8 cellular contexts compared by ENCODE assay signal in genomic region chr1:197675475-197676324, GRCh38.
DNase-seq lines count a peak whose midpoint lies in the region; ATAC-seq and TF ChIP-seq lines count a peak whose summit lies in the region.

No MANE protein-coding gene starts in this region.

- H3F3A ChIP-seq in GM23338 (replicated peaks; ENCODE audit: low read depth), result no peaks in the 10 kb centered on the region
- H3F3A ChIP-seq in OCI-LY1 (ENCODE audit: insufficient read depth, low read length), result no peaks in the 10 kb centered on the region; the same call in 1 of the 2 replicates

- no peak; the same call in 2 of the 3 replicates for ATAC-seq in GM23338
- no peak for ATAC-seq in activated naive CD4-positive, alpha-beta T cell treated with anti-CD3 and anti-CD28 coated beads, Interleukin-2, amount 50 U/mL, for 72 hours
- no peak for ATAC-seq in naive thymus-derived CD4-positive, alpha-beta T cell

- no peaks in the 10 kb centered on the region for H3K27me3 Mint-ChIP-seq in GM23338 (ENCODE audit: insufficient read depth, low read depth, poor library complexity)
- H3K27me3 Mint-ChIP-seq in naive thymus-derived CD4-positive, alpha-beta T cell, result no peaks in the 10 kb centered on the region

- H3K36me3 Mint-ChIP-seq in GM23338 (ENCODE audit: low read depth), result no peaks in the 10 kb centered on the region
- no peaks in the 10 kb centered on the region for H3K36me3 Mint-ChIP-seq in activated naive CD4-positive, alpha-beta T cell treated with anti-CD3 and anti-CD28 coated beads, Interleukin-2, amount 50 U/mL, for 72 hours
- H3K36me3 Mint-ChIP-seq in naive thymus-derived CD4-positive, alpha-beta T cell, result peaks cover 0 to 10% (median 2%) of the 10 kb centered on the region in 5 donors

- H3K27me3 ChIP-seq in GM23338 (ENCODE audit: insufficient read depth) (no peaks in the 10 kb centered on the region), OCI-LY1 (ENCODE audit: insufficient read depth, low read length) (no peaks in the 10 kb centered on the region)
- no peaks in the 10 kb centered on the region for H3K27me3 ChIP-seq in naive thymus-derived CD4-positive, alpha-beta T cell (ENCODE audit: control insufficient read depth in 2 of 2, insufficient read depth in 2 of 2, low read length in 2 of 2)

- intact Hi-C loops in naive thymus-derived CD4-positive, alpha-beta T cell (cut with micrococcal nuclease), result loop anchor here in 1 of 2 donors (5.0 kb wide), 1 partner anchor 192 kb away; no protein-coding TSS in a partner anchor

- no peaks in the 10 kb centered on the region for H4K20me1 ChIP-seq in GM23338 (replicated peaks; ENCODE audit: insufficient read depth)
- no peaks in the 10 kb centered on the region for H4K20me1 ChIP-seq in OCI-LY1 (ENCODE audit: insufficient read depth, low read length)

- POLR2A ChIA-PET in naive thymus-derived CD4-positive, alpha-beta T cell (lab: Charles Lee), result no interaction called here

- H3K27ac ChIP-seq in GM23338 (ENCODE audit: low read depth) (no peak overlapping the region), OCI-LY1 (ENCODE audit: low read depth, low read length, poor library complexity, severe bottlenecking) (no peak overlapping the region)
- H3K27ac ChIP-seq in naive thymus-derived CD4-positive, alpha-beta T cell (ENCODE audit: low read depth, low read length), result no peak overlapping the region

- H2AFZ ChIP-seq in GM23338 (no peak overlapping the region), OCI-LY1 (ENCODE audit: low read length) (no peak overlapping the region)

- H3K4me2 ChIP-seq in GM23338 (no peak overlapping the region), OCI-LY1 (ENCODE audit: low read length) (peak overlapping the region; percentile 43)

- no peak overlapping the region for H3K27ac Mint-ChIP-seq in GM23338
- H3K27ac Mint-ChIP-seq in activated naive CD4-positive, alpha-beta T cell treated with anti-CD3 and anti-CD28 coated beads, Interleukin-2, amount 50 U/mL, for 72 hours, result no peak overlapping the region
- H3K27ac Mint-ChIP-seq in naive thymus-derived CD4-positive, alpha-beta T cell, result peak overlapping the region in 1 of 9 donors; percentile 1

- peak overlapping the region; percentile 21; the same call in 1 of the 2 replicates for H3K9ac ChIP-seq in OCI-LY1 (ENCODE audit: low read length)

- TF ChIP-seq CTCF in GM23338 (conservative IDR thresholded peaks at IDR 0.05; ENCODE audit: low read depth in 2 of 2) (no peak), OCI-LY1 (IDR thresholded peaks at IDR 0.05; ENCODE audit: low read length) (no peak)

- no peaks in the 10 kb centered on the region for H3K9me3 Mint-ChIP-seq in GM23338
- no peaks in the 10 kb centered on the region for H3K9me3 Mint-ChIP-seq in activated naive CD4-positive, alpha-beta T cell treated with anti-CD3 and anti-CD28 coated beads, Interleukin-2, amount 50 U/mL, for 72 hours
- H3K9me3 Mint-ChIP-seq in naive thymus-derived CD4-positive, alpha-beta T cell, result no peaks in the 10 kb centered on the region

- H3K4me3 Mint-ChIP-seq in GM23338, result peak overlapping the region; percentile 39; the same call in 2 of the 3 replicates
- H3K4me3 Mint-ChIP-seq in naive thymus-derived CD4-positive, alpha-beta T cell, result no peak overlapping the region

- H3K79me2 ChIP-seq in GM23338 (replicated peaks; ENCODE audit: insufficient read depth) (no peaks in the 10 kb centered on the region), OCI-LY1 (ENCODE audit: insufficient read depth, low read length) (0 out of 2 replicates have a peak, but pooled peaks cover 2% of the 10 kb centered on the region)

- H3K9me2 ChIP-seq in GM23338 (ENCODE audit: insufficient read depth) (no peaks in the 10 kb centered on the region), OCI-LY1 (ENCODE audit: low read depth, low read length) (no peaks in the 10 kb centered on the region)

- DNase-seq in GM23338 (ENCODE audit: low spot score) (peak; percentile 30), fibroblast of the conjunctiva (ENCODE audit: low read depth) (peak; percentile 5), retina (peak; percentile 41), HT-29 (ENCODE audit: low spot score) (no peak)
- no peak for DNase-seq in stimulated activated CD4-positive, alpha-beta T cell treated with anti-CD3 and anti-CD28 coated beads, Interleukin-1b, Interleukin-23, amount 100 ng/mL, for 48 hours
- DNase-seq in activated naive CD4-positive, alpha-beta T cell treated with anti-CD3 and anti-CD28 coated beads, Interleukin-2, amount 50 U/mL, for 72 hours (ENCODE audit: low spot score in 2 of 2), result no peak
- DNase-seq in naive thymus-derived CD4-positive, alpha-beta T cell, result no peak

- H3K36me3 ChIP-seq in GM23338 (ENCODE audit: insufficient read depth) (no peaks in the 10 kb centered on the region), OCI-LY1 (ENCODE audit: insufficient read depth, low read length) (no peaks in the 10 kb centered on the region)
- no peaks in the 10 kb centered on the region for H3K36me3 ChIP-seq in naive thymus-derived CD4-positive, alpha-beta T cell (ENCODE audit: control insufficient read depth in 2 of 3, insufficient read depth in 3 of 3, low read length in 3 of 3)

- H3K9me3 ChIP-seq in OCI-LY1 (ENCODE audit: low read length), result no peaks in the 10 kb centered on the region
- H3K9me3 ChIP-seq in naive thymus-derived CD4-positive, alpha-beta T cell (ENCODE audit: control insufficient read depth in 2 of 3, low read length in 3 of 3), result no peaks in the 10 kb centered on the region

- peaks cover 8% of the 10 kb centered on the region for H3K4me1 ChIP-seq in GM23338 (ENCODE audit: insufficient read depth)
- H3K4me1 ChIP-seq in OCI-LY1 (ENCODE audit: insufficient read depth, low read length, severe bottlenecking), result peaks cover 37% of the 10 kb centered on the region
- H3K4me1 ChIP-seq in naive thymus-derived CD4-positive, alpha-beta T cell (ENCODE audit: control insufficient read depth in 2 of 2, insufficient read depth in 2 of 2, low read length in 2 of 2), result no peaks in the 10 kb centered on the region

- CTCF ChIA-PET in naive thymus-derived CD4-positive, alpha-beta T cell (lab: Charles Lee), result no interaction called here

- peaks cover 7% of the 10 kb centered on the region for H3K4me1 Mint-ChIP-seq in GM23338
- peaks cover 2 to 27% (median 18%) of the 10 kb centered on the region in 7 donors for H3K4me1 Mint-ChIP-seq in naive thymus-derived CD4-positive, alpha-beta T cell

- H3K4me3 ChIP-seq in GM23338 (no peak overlapping the region), OCI-LY1 (ENCODE audit: low read depth, low read length, poor library complexity, severe bottlenecking) (peak overlapping the region; percentile 38)
- H3K4me3 ChIP-seq in naive thymus-derived CD4-positive, alpha-beta T cell (ENCODE audit: low read length), result no peak overlapping the region

TF ChIP-seq in GM23338, 12 proteins besides CTCF, POLR2A, EP300 and RAD21 (continues in another document):
- no peak for TF ChIP-seq REST (IDR thresholded peaks at IDR 0.05; ENCODE audit: unreplicated experiment)
- TF ChIP-seq POLR2AphosphoS5 (IDR thresholded peaks at IDR 0.05; ENCODE audit: low read depth), result no peak

Comparison
In these comparisons a context has a peak if more than half of its experiments do, and no peak if none do; other contexts are left out.
1. DNase-seq: peak in GM23338 (single experiment), fibroblast of the conjunctiva (single experiment) and retina (single experiment); none in stimulated activated CD4-positive, alpha-beta T cell treated with anti-CD3 and anti-CD28 coated beads, Interleukin-1b, Interleukin-23, amount 100 ng/mL, for 48 hours (single experiment), activated naive CD4-positive, alpha-beta T cell treated with anti-CD3 and anti-CD28 coated beads, Interleukin-2, amount 50 U/mL, for 72 hours (0 of 2), naive thymus-derived CD4-positive, alpha-beta T cell (0 of 9) and HT-29 (single experiment).